In the genomic region with DNA sequence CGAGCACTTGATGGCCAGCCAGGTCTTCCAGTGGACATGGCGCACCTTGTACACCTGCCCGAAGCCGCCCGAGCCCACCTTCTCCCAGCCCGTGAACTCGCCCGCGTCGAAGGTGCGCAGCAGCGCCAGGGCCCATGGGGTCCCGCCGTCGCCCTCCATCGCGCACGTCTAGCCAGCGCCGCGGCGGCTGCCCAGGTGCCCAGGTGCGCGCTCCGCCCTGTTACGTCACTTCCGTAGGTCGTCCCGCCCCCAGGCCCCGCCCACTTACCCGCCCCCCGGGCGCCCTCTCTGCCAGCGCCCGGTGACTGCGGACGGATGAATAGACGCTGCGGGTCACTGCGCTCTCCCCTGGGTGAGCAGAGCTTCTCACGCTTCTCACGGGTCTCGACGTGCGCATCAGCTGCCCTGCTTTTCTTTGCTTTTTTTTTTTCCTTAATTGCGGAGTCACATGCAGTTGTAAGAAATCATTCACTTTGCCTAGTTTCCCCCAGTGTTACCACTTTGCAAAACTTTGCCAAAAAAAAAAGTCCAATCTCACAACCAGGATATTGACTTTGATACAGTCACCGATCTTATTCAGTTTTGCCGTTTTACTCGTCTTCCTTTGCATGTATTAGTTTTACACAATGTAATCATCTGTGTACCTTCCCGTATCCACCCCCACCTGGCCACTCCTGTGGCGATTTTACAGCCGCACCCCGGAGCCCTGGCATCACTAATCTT, we compare ENCODE assay signal across 8 cellular contexts. TPM values are rescaled to one million over a fixed set of nuclear protein-coding genes. Genes with fewer than 3 reads are reported as not detected.
DNase-seq lines count a peak whose midpoint lies in the region; ATAC-seq, FAIRE-seq and TF ChIP-seq lines count a peak whose summit lies in the region.

A gene (minus strand): TSS at position 170 of the 723 bp plus-strand sequence. CDS start 11 bp downstream, at position 159.

- H3K9me2 ChIP-seq in OCI-LY7 (ENCODE audit: insufficient read depth, low read length), result no peaks in the 10 kb centered on the region

- POLR2A ChIA-PET in OCI-LY7 (lab: Charles Lee), result no interaction called here

- ATAC-seq in left ventricle myocardium superior (peak; percentile 35), GM21526 (IDR thresholded peaks at IDR 0.05; ENCODE audit: low FRiP score, unreplicated experiment) (no peak), HG03520 (IDR thresholded peaks at IDR 0.05; ENCODE audit: unreplicated experiment) (no peak)

- peak within 1 kb of the TSS; percentile 53 for H3K4me2 ChIP-seq in OCI-LY7 (ENCODE audit: low read length)

- H3K36me3 ChIP-seq in OCI-LY7 (ENCODE audit: insufficient read depth, low read length), result no peaks in the 10 kb centered on the region
- H3K36me3 ChIP-seq in small intestine (ENCODE audit: control insufficient read depth in 2 of 2, insufficient read depth in 2 of 2, low read length in 2 of 2), result no peaks in the 10 kb centered on the region

- H3K4me1 ChIP-seq in OCI-LY7 (ENCODE audit: insufficient read depth, low read length, poor library complexity, severe bottlenecking) (peaks cover 26% of the 10 kb centered on the region), small intestine (ENCODE audit: control insufficient read depth in 2 of 2, insufficient read depth in 1 of 2, low read depth in 1 of 2, low read length in 1 of 2) (peaks cover 2 to 3% of the 10 kb centered on the region in 2 donors)

- TF ChIP-seq CTCF in C4-2B (conservative IDR thresholded peaks at IDR 0.05), result no peak
- no peak for TF ChIP-seq CTCF in HFF-Myc (IDR thresholded peaks at IDR 0.05; ENCODE audit: low read depth, low read length, missing control alignments)
- TF ChIP-seq CTCF in OCI-LY7 (conservative IDR thresholded peaks at IDR 0.05; ENCODE audit: low read length), result no peak

- DNase-seq in HFF-Myc (ENCODE audit: extremely low read depth, low read depth), result no peak
- peak; percentile 76 for DNase-seq in OCI-LY7 (ENCODE audit: low spot score)
- peak; percentile 45 for DNase-seq in activated effector memory CD4-positive, alpha-beta T cell treated with Interleukin-2 at 50 U/mL for 16 hours
- no peak for DNase-seq in left ventricle myocardium superior
- peak; percentile 90 for DNase-seq in small intestine

- WGBS in small intestine, 3 donors, result 2 to 4% (median 3%) methylated on average over 43 to 53 of the region's 53 CpGs

- H3K4me3 ChIP-seq in HFF-Myc (replicated peaks; ENCODE audit: low read depth, low read length) (peak within 1 kb of the TSS; percentile 36), OCI-LY7 (ENCODE audit: low read depth, low read length, poor library complexity, severe bottlenecking) (peak within 1 kb of the TSS; percentile 59), small intestine (ENCODE audit: low read depth in 1 of 2, low read length in 2 of 2) (peak within 1 kb of the TSS in 1 of 2 donors; percentile 92)

- H3K79me2 ChIP-seq in OCI-LY7 (ENCODE audit: insufficient read depth, low read depth, low read length), result no peaks in the 10 kb centered on the region

- H3K27ac ChIP-seq in C4-2B (peak within 1 kb of the TSS; percentile 75), OCI-LY7 (ENCODE audit: low read depth, low read length, poor library complexity, severe bottlenecking) (no peak within 1 kb of the TSS), small intestine (ENCODE audit: low read depth in 1 of 2, low read length in 1 of 2) (peak within 1 kb of the TSS; percentile 80 to 97)

- intact Hi-C loops in OCI-LY7 (cut with micrococcal nuclease; ENCODE audit: unreplicated experiment), result no loop called here
- intact Hi-C loops in left ventricle myocardium superior (cut with micrococcal nuclease), result no loop called here

- CTCF ChIA-PET in OCI-LY7 (lab: Charles Lee; ENCODE audit: unreplicated experiment), result no interaction called here

- peak within 1 kb of the TSS; percentile 17; the same call in 1 of the 2 replicates for H2AFZ ChIP-seq in OCI-LY7 (ENCODE audit: low read length)

- FAIRE-seq in small intestine (lab: Jason Lieb, UNC), result no peak

- no peaks in the 10 kb centered on the region for H4K20me1 ChIP-seq in OCI-LY7 (ENCODE audit: insufficient read depth, low read length)

- BruUV-seq in OCI-LY7 (replicated peaks; lab: Mats Ljungman, UMichigan), result no TSS peak

- peaks cover 0 to 43% of the 10 kb centered on the region in 2 donors for H3K27me3 ChIP-seq in small intestine (ENCODE audit: control insufficient read depth in 2 of 2, insufficient read depth in 2 of 2, low read length in 2 of 2)

- H3K9me3 ChIP-seq in OCI-LY7 (ENCODE audit: low read length) (no peaks in the 10 kb centered on the region), small intestine (ENCODE audit: control insufficient read depth, low read depth) (no peaks in the 10 kb centered on the region)

RNA-seq across cellular contexts. Expression of the gene that starts here (rescaled TPM):
- total RNA-seq in OCI-LY7 (2014; rRNA removed; shearing (Covaris generic)), result 0.13 and 0.19 TPM in 2 replicates
- total RNA-seq in OCI-LY7 (2022), result 0.08 TPM in 1 of 2 replicates, not detected in the other
- 0.17 TPM for total RNA-seq in left ventricle myocardium superior
- 10 to 100 TPM in 2 of 3 donors, 1 to 10 TPM in 1; 9.7 to 20.8 (median 20.1) TPM for polyA plus RNA-seq in small intestine

Comparison
In these comparisons a context has a peak if more than half of its experiments do, and no peak if none do; other contexts are left out.
1. Peak in DNase-seq, H3K4me3 ChIP-seq and H3K4me2 ChIP-seq in OCI-LY7; RNA of the gene not detected or under 1 TPM.
2. Peak in ATAC-seq in left ventricle myocardium superior; RNA of the gene not detected or under 1 TPM.
3. DNase-seq: peak in activated effector memory CD4-positive, alpha-beta T cell treated with Interleukin-2 at 50 U/mL for 16 hours (single experiment) and small intestine (single experiment); none in HFF-Myc (single experiment) and left ventricle myocardium superior (single experiment).